1 cellular context compared by ENCODE assay signal in the genomic region with DNA sequence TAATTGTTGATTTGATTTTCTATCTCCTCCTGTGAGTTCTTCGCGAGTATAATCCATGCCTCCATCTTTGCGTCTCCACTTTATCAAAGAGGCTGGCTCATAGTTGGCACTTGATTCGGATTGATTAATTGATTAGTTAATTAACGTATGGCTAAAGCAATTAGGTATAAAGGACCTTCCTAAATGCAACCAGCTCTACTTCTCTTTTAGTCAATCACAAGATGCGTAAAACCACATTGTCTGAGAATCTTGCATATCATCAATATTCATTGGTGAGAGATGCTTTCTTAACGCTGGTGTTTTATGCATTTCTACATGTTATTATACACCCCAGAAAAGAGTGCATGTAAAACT.
TF ChIP-seq lines count a peak whose summit lies in the region.

No MANE protein-coding gene starts in this region.

TF ChIP-seq in K562, 482 proteins besides CTCF, POLR2A, EP300 and RAD21:
- 0 out of 2 replicates have a peak, but pooled peaks have one; percentile 44 for TF ChIP-seq MAFG (tag; conservative IDR thresholded peaks at IDR 0.05)
- 0 out of 2 replicates have a peak, but pooled peaks have one; percentile 5 for TF ChIP-seq ADNP (tag; IDR thresholded peaks at IDR 0.05)
- TF ChIP-seq, protein P1, sequence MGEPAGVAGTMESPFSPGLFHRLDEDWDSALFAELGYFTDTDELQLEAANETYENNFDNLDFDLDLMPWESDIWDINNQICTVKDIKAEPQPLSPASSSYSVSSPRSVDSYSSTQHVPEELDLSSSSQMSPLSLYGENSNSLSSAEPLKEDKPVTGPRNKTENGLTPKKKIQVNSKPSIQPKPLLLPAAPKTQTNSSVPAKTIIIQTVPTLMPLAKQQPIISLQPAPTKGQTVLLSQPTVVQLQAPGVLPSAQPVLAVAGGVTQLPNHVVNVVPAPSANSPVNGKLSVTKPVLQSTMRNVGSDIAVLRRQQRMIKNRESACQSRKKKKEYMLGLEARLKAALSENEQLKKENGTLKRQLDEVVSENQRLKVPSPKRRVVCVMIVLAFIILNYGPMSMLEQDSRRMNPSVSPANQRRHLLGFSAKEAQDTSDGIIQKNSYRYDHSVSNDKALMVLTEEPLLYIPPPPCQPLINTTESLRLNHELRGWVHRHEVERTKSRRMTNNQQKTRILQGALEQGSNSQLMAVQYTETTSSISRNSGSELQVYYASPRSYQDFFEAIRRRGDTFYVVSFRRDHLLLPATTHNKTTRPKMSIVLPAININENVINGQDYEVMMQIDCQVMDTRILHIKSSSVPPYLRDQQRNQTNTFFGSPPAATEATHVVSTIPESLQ (CRISPR knock-in tag; IDR thresholded peaks at IDR 0.05): peak; percentile 24; the same call in 1 of the 2 replicates
- TF ChIP-seq ZNF778 (CRISPR knock-in tag; IDR thresholded peaks at IDR 0.05): no peak
- peak in 1 of 2 experiments; percentile 41; a peak in 1 of 4 replicates for TF ChIP-seq HDAC1 (IDR thresholded peaks at IDR 0.05)
- TF ChIP-seq, protein P2, sequence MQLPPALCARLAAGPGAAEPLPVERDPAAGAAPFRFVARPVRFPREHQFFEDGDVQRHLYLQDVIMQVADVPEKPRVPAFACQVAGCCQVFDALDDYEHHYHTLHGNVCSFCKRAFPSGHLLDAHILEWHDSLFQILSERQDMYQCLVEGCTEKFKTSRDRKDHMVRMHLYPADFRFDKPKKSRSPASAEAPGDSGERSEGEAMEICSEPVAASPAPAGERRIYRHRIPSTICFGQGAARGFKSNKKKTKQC (CRISPR knock-in tag; IDR thresholded peaks at IDR 0.05): no peak
- 0 out of 2 replicates have a peak, but pooled peaks have one; percentile 27 for TF ChIP-seq NFRKB (IDR thresholded peaks at IDR 0.05; ENCODE audit: low read depth)
- no peak for TF ChIP-seq ETV6 (IDR thresholded peaks at IDR 0.05; ENCODE audit: borderline replicate concordance in 1 of 2, low read depth in 2 of 2, low read length in 1 of 2)
- peak; percentile 11; the same call in 1 of the 2 replicates for TF ChIP-seq ETV6 (CRISPR knock-in tag; IDR thresholded peaks at IDR 0.05; ENCODE audit: borderline replicate concordance)
- TF ChIP-seq, protein P3, sequence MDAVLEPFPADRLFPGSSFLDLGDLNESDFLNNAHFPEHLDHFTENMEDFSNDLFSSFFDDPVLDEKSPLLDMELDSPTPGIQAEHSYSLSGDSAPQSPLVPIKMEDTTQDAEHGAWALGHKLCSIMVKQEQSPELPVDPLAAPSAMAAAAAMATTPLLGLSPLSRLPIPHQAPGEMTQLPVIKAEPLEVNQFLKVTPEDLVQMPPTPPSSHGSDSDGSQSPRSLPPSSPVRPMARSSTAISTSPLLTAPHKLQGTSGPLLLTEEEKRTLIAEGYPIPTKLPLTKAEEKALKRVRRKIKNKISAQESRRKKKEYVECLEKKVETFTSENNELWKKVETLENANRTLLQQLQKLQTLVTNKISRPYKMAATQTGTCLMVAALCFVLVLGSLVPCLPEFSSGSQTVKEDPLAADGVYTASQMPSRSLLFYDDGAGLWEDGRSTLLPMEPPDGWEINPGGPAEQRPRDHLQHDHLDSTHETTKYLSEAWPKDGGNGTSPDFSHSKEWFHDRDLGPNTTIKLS (IDR thresholded peaks at IDR 0.05; ENCODE audit: borderline replicate concordance, low read depth): peak; percentile 15; the same call in 1 of the 2 replicates
- TF ChIP-seq, protein P4, sequence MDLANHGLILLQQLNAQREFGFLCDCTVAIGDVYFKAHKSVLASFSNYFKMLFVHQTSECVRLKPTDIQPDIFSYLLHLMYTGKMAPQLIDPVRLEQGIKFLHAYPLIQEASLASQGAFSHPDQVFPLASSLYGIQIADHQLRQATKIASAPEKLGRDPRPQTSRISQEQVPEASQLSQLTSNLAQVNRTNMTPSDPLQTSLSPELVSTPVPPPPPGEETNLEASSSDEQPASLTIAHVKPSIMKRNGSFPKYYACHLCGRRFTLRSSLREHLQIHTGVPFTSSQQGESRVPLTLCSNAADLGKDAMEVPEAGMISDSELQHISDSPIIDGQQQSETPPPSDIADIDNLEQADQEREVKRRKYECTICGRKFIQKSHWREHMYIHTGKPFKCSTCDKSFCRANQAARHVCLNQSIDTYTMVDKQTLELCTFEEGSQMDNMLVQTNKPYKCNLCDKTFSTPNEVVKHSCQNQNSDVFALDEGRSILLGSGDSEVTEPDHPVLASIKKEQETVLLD (IDR thresholded peaks at IDR 0.05): peak; percentile 6; the same call in 1 of the 2 replicates
- TF ChIP-seq POLR2H (tag; IDR thresholded peaks at IDR 0.05; ENCODE audit: low read depth): 0 out of 2 replicates have a peak, but pooled peaks have one; percentile 8
- 0 out of 2 replicates have a peak, but pooled peaks have one; percentile 43 for TF ChIP-seq KAT8 (IDR thresholded peaks at IDR 0.05; ENCODE audit: low read depth)
- TF ChIP-seq, protein P5, sequence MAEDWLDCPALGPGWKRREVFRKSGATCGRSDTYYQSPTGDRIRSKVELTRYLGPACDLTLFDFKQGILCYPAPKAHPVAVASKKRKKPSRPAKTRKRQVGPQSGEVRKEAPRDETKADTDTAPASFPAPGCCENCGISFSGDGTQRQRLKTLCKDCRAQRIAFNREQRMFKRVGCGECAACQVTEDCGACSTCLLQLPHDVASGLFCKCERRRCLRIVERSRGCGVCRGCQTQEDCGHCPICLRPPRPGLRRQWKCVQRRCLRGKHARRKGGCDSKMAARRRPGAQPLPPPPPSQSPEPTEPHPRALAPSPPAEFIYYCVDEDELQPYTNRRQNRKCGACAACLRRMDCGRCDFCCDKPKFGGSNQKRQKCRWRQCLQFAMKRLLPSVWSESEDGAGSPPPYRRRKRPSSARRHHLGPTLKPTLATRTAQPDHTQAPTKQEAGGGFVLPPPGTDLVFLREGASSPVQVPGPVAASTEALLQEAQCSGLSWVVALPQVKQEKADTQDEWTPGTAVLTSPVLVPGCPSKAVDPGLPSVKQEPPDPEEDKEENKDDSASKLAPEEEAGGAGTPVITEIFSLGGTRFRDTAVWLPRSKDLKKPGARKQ (CRISPR knock-in tag; IDR thresholded peaks at IDR 0.05): peak; percentile 79
- TF ChIP-seq XRCC3 (IDR thresholded peaks at IDR 0.05): no peak
- no peak for TF ChIP-seq MEF2D (tag; conservative IDR thresholded peaks at IDR 0.05; ENCODE audit: low read depth)
- TF ChIP-seq BACH1 (tag; IDR thresholded peaks at IDR 0.05): 0 out of 2 replicates have a peak, but pooled peaks have one; percentile 1
- 0 out of 2 replicates have a peak, but pooled peaks have one; percentile 3 for TF ChIP-seq ZNF232 (CRISPR knock-in tag; IDR thresholded peaks at IDR 0.05)
- 0 out of 2 replicates have a peak, but pooled peaks have one; percentile 57 for TF ChIP-seq KAT7 (CRISPR knock-in tag; IDR thresholded peaks at IDR 0.05; ENCODE audit: borderline replicate concordance)
- no peak for TF ChIP-seq ZNF23 (CRISPR knock-in tag; IDR thresholded peaks at IDR 0.05)
- TF ChIP-seq CHD4 (IDR thresholded peaks at IDR 0.05; ENCODE audit: insufficient read depth, insufficient replicate concordance, low read depth, low read length, poor library complexity, severe bottlenecking): peak; percentile 61
- 0 out of 2 replicates have a peak, but pooled peaks have one; percentile 76 for TF ChIP-seq ZNF668 (CRISPR knock-in tag; IDR thresholded peaks at IDR 0.05)
- peak; percentile 4 for TF ChIP-seq SMARCB1 (IDR thresholded peaks at IDR 0.05; ENCODE audit: insufficient read length, low read depth)
